ENCODE assay signal across 1 cellular context in the genomic region with DNA sequence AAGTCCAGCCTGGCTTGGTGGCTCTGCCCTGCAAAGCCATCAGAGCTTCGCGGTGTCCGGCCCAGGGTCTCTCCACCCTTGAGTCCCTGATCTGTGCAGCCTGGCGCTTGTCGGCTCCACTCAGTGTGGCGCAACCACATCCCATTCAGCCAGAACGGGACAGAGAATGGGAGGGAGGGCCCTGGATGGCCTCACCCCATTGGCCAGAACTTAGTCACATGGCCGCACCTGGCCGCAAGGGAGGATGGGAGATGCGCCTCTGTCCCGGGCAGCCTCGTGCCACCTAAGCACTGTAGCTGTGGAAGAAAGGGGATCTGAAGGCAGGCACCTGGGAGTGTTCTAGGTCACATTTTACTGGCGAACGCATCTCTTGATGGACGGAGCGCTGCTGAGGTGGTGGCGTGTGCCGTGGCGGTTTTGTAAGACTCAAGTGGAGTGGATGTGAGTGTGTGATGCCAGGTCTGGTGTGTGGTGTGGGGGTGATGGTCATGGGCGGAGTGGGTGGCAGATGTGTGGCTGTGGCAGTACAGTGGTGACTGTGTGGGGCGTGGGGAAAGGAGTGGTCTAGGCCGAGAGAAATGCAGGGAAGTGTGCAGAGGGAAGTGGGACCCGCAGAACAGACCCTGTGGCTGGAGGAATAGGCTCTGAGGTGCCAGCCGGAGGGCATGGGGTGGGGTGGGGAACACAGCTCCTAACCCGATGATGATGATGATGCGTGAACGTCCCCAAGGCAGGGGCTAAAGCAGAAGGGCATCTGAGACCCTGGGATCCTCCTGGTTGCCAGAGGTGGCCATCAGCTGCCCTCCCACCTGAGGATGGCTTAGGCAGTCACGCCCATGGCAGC.
TF ChIP-seq lines count a peak whose summit lies in the region.

No MANE protein-coding gene starts in this region.

TF ChIP-seq in K562, 482 proteins besides CTCF, POLR2A, EP300 and RAD21 (continued from another document and continues in another):
- no peak for TF ChIP-seq CBX3 (IDR thresholded peaks at IDR 0.05; ENCODE audit: borderline replicate concordance in 1 of 2, low read length in 2 of 2)
- no peak; the same call in 1 of the 2 replicates for TF ChIP-seq TSC22D4 (tag; IDR thresholded peaks at IDR 0.05)
- no peak for TF ChIP-seq SPI1 (IDR thresholded peaks at IDR 0.05; ENCODE audit: borderline replicate concordance, low read depth, low read length)
- TF ChIP-seq CCNT2 (IDR thresholded peaks at IDR 0.05; ENCODE audit: borderline replicate concordance, extremely low read depth, insufficient read length, low read depth, low read length) = no peak
- no peak for TF ChIP-seq ZNF551 (CRISPR knock-in tag; IDR thresholded peaks at IDR 0.05)
- no peak for TF ChIP-seq KAT2B (IDR thresholded peaks at IDR 0.05; ENCODE audit: low read depth, low read length)
- no peak for TF ChIP-seq PKNOX1 (IDR thresholded peaks at IDR 0.05)
- TF ChIP-seq ZNF140 (CRISPR knock-in tag; IDR thresholded peaks at IDR 0.05) = no peak
- TF ChIP-seq EHMT2 (IDR thresholded peaks at IDR 0.05) = no peak
- no peak for TF ChIP-seq KLF10 (CRISPR knock-in tag; IDR thresholded peaks at IDR 0.05)
- TF ChIP-seq NEUROD1 (IDR thresholded peaks at IDR 0.05; ENCODE audit: borderline replicate concordance, low read depth, low read length, partially characterized antibody) = no peak
- TF ChIP-seq, protein P1, sequence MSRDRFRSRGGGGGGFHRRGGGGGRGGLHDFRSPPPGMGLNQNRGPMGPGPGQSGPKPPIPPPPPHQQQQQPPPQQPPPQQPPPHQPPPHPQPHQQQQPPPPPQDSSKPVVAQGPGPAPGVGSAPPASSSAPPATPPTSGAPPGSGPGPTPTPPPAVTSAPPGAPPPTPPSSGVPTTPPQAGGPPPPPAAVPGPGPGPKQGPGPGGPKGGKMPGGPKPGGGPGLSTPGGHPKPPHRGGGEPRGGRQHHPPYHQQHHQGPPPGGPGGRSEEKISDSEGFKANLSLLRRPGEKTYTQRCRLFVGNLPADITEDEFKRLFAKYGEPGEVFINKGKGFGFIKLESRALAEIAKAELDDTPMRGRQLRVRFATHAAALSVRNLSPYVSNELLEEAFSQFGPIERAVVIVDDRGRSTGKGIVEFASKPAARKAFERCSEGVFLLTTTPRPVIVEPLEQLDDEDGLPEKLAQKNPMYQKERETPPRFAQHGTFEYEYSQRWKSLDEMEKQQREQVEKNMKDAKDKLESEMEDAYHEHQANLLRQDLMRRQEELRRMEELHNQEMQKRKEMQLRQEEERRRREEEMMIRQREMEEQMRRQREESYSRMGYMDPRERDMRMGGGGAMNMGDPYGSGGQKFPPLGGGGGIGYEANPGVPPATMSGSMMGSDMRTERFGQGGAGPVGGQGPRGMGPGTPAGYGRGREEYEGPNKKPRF (IDR thresholded peaks at IDR 0.05; ENCODE audit: low read depth, low read length) = no peak
- TF ChIP-seq TCF7 (IDR thresholded peaks at IDR 0.05; ENCODE audit: borderline replicate concordance) = no peak
- TF ChIP-seq ZNF274 (IDR thresholded peaks at IDR 0.05; ENCODE audit: borderline replicate concordance, low read depth, low read length) = no peak
- peak; percentile 57; the same call in 1 of the 2 replicates for TF ChIP-seq GABPB1 (CRISPR knock-in tag; IDR thresholded peaks at IDR 0.05)
- TF ChIP-seq EGR1 (conservative IDR thresholded peaks at IDR 0.05) = no peak
- TF ChIP-seq, protein P2, sequence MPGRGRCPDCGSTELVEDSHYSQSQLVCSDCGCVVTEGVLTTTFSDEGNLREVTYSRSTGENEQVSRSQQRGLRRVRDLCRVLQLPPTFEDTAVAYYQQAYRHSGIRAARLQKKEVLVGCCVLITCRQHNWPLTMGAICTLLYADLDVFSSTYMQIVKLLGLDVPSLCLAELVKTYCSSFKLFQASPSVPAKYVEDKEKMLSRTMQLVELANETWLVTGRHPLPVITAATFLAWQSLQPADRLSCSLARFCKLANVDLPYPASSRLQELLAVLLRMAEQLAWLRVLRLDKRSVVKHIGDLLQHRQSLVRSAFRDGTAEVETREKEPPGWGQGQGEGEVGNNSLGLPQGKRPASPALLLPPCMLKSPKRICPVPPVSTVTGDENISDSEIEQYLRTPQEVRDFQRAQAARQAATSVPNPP (IDR thresholded peaks at IDR 0.05; ENCODE audit: borderline replicate concordance, insufficient read depth, insufficient read length) = no peak
- no peak for TF ChIP-seq HMG20A (CRISPR knock-in tag; conservative IDR thresholded peaks at IDR 0.05)
- no peak for TF ChIP-seq KLF16 (IDR thresholded peaks at IDR 0.05)
- TF ChIP-seq RBM22 (IDR thresholded peaks at IDR 0.05; ENCODE audit: low read depth, low read length, poor library complexity, severe bottlenecking) = no peak
- no peak for TF ChIP-seq MBD2 (IDR thresholded peaks at IDR 0.05; ENCODE audit: borderline replicate concordance, low read depth)
- TF ChIP-seq ZNF780A (CRISPR knock-in tag; IDR thresholded peaks at IDR 0.05) = no peak
- peak; percentile 57 for TF ChIP-seq RBBP5 (IDR thresholded peaks at IDR 0.05; ENCODE audit: borderline replicate concordance, insufficient read depth, low read length, poor library complexity, severe bottlenecking)
- TF ChIP-seq, protein P3, sequence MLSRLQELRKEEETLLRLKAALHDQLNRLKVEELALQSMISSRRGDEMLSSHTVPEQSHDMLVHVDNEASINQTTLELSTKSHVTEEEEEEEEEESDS (CRISPR knock-in tag; IDR thresholded peaks at IDR 0.05) = no peak
- TF ChIP-seq ZHX1 (conservative IDR thresholded peaks at IDR 0.05; ENCODE audit: low read length) = no peak
- TF ChIP-seq RBM14 (IDR thresholded peaks at IDR 0.05; ENCODE audit: borderline replicate concordance, insufficient read depth, low read depth, low read length) = no peak
- TF ChIP-seq MIER1 (IDR thresholded peaks at IDR 0.05; ENCODE audit: low read depth) = no peak
- no peak for TF ChIP-seq NFYB (IDR thresholded peaks at IDR 0.05; ENCODE audit: extremely low read depth, insufficient read length)
- no peak for TF ChIP-seq SOX6 (IDR thresholded peaks at IDR 0.05)
- TF ChIP-seq NR2F6 (CRISPR knock-in tag; IDR thresholded peaks at IDR 0.05) = no peak
- TF ChIP-seq CTBP1 (IDR thresholded peaks at IDR 0.05; ENCODE audit: borderline replicate concordance) = no peak
- TF ChIP-seq ZNF449 (CRISPR knock-in tag; IDR thresholded peaks at IDR 0.05) = no peak
- TF ChIP-seq, protein P4, sequence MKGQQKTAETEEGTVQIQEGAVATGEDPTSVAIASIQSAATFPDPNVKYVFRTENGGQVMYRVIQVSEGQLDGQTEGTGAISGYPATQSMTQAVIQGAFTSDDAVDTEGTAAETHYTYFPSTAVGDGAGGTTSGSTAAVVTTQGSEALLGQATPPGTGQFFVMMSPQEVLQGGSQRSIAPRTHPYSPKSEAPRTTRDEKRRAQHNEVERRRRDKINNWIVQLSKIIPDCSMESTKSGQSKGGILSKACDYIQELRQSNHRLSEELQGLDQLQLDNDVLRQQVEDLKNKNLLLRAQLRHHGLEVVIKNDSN (CRISPR knock-in tag; IDR thresholded peaks at IDR 0.05) = peak; percentile 100
- no peak for TF ChIP-seq TAF15 (IDR thresholded peaks at IDR 0.05; ENCODE audit: low read depth, low read length)
- peak; percentile 56; the same call in 1 of the 2 replicates for TF ChIP-seq ARID4B (CRISPR knock-in tag; IDR thresholded peaks at IDR 0.05)
- no peak for TF ChIP-seq KLF1 (tag; IDR thresholded peaks at IDR 0.05)
- TF ChIP-seq ZFP30 (CRISPR knock-in tag; IDR thresholded peaks at IDR 0.05; ENCODE audit: borderline replicate concordance) = no peak
- TF ChIP-seq ATF4 (CRISPR knock-in tag; IDR thresholded peaks at IDR 0.05) = no peak
- peak; percentile 94; the same call in 1 of the 2 replicates for TF ChIP-seq PHF8 (IDR thresholded peaks at IDR 0.05; ENCODE audit: borderline replicate concordance, low read length)
- no peak for TF ChIP-seq MCM2 (IDR thresholded peaks at IDR 0.05; ENCODE audit: low read depth)
- TF ChIP-seq TCF7L2 (IDR thresholded peaks at IDR 0.05; ENCODE audit: low read depth, low read length) = no peak
- TF ChIP-seq ZNF263 (CRISPR knock-in tag; IDR thresholded peaks at IDR 0.05; ENCODE audit: borderline replicate concordance) = peak; percentile 46; the same call in 1 of the 2 replicates
- TF ChIP-seq ERF (CRISPR knock-in tag; IDR thresholded peaks at IDR 0.05) = no peak
- no peak for TF ChIP-seq MXI1 (IDR thresholded peaks at IDR 0.05; ENCODE audit: low read depth, low read length)
- TF ChIP-seq THRAP3 (IDR thresholded peaks at IDR 0.05; ENCODE audit: borderline replicate concordance) = no peak
- TF ChIP-seq ETS2 (tag; IDR thresholded peaks at IDR 0.05; ENCODE audit: borderline replicate concordance, poor library complexity, severe bottlenecking) = no peak
- no peak for TF ChIP-seq MTA1 (IDR thresholded peaks at IDR 0.05; ENCODE audit: borderline replicate concordance)
- no peak for TF ChIP-seq GATA2 (CRISPR knock-in tag; IDR thresholded peaks at IDR 0.05)
- no peak; the same call in 1 of the 2 replicates for TF ChIP-seq MEF2D (tag; conservative IDR thresholded peaks at IDR 0.05; ENCODE audit: low read depth)
- TF ChIP-seq TAF7 (tag; IDR thresholded peaks at IDR 0.05) = no peak
